ENCODE assay signal across 27 cellular contexts in the genomic region with DNA sequence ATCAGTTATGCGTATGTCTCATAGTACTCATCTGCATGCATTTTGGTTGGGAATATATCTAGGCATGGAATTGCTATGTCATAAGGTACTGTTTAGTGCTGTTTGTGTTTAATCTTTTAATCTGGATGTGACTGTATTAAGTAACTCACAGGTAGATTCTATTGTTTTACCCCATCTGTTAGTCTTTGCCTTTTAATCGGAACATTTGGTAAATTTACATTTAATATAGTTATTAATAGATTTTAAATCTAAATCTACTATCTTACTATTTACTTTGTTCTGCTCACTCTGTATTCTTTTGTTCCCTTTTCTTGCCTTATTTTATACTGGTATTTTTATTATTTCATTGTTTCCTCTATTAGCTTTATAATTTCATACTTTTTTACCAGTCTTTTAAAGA. TPM values are rescaled to one million over a fixed set of nuclear protein-coding genes. Genes with fewer than 3 reads are reported as not detected.
"Had no signal": no experiment of that assay in that cellular context is flagged by ENCODE, and none has a peak within 500 bp of the region (broad histone marks: within the 10 kb centered on the region; RNA-seq: fewer than 3 reads in every experiment).

No MANE protein-coding gene starts in this region.

- H3K36me3 ChIP-seq: esophagus squamous epithelium, gastrocnemius medialis, heart right ventricle, left lung, lower lobe of right lung had no signal

- H3K4me1 Mint-ChIP-seq: mesothelial cell of epicardium, naive B cell had no signal

- H3K9me3 ChIP-seq: esophagus squamous epithelium, gastrocnemius medialis, mucosa of descending colon had no signal

- ATAC-seq: esophagus mucosa, gastrocnemius medialis, heart right ventricle, left cardiac atrium, left lung, left ventricle myocardium superior, lower lobe of right lung, mucosa of descending colon had no signal

- FAIRE-seq: islet of Langerhans, keratinocyte had no signal

- H3K4me3 Mint-ChIP-seq: mesothelial cell of epicardium, naive B cell had no signal

- H3K27ac Mint-ChIP-seq: mesothelial cell of epicardium, naive B cell had no signal

- DNase-seq: dermis blood vessel endothelial cell; dorsolateral prefrontal cortex; effector CD4-positive, alpha-beta T cell; effector memory CD4-positive, alpha-beta T cell; erythroblast; esophagus squamous epithelium; foreskin fibroblast; foreskin melanocyte; gastrocnemius medialis; glutamatergic neuron; head of caudate nucleus; heart right ventricle; hippocampal formation; left cardiac atrium; left lung; left ventricle myocardium superior; lower lobe of right lung; mesenchymal stem cell; mucosa of descending colon; naive B cell had no signal

- H3K27me3 ChIP-seq: dorsolateral prefrontal cortex, esophagus squamous epithelium, gastrocnemius medialis, heart right ventricle, left lung had no signal

- H3K4me1 ChIP-seq: gastrocnemius medialis, left lung had no signal

- H3K4me3 ChIP-seq: coronary artery, dorsolateral prefrontal cortex, esophagus squamous epithelium, gastrocnemius medialis, heart right ventricle, left lung, lower lobe of right lung, mucosa of descending colon had no signal

- H3K27ac ChIP-seq: coronary artery, dorsolateral prefrontal cortex, epithelial cell of prostate, esophagus squamous epithelium, gastrocnemius medialis, heart right ventricle, left lung, lower lobe of right lung had no signal

RNA-seq across cellular contexts. Expression of a gene that starts 10.6 kb away (rescaled TPM):
- total RNA-seq: myocyte had no signal
- polyA plus RNA-seq: keratinocyte had no signal
